In genomic region chr22:17633217-17633997, GRCh38 we compare ENCODE assay signal across 10 cellular contexts. TPM values are rescaled to one million over a fixed set of nuclear protein-coding genes. Genes with fewer than 3 reads are reported as not detected.
DNase-seq lines count a peak whose midpoint lies in the region; ATAC-seq and TF ChIP-seq lines count a peak whose summit lies in the region.
"Had no signal": no experiment of that assay in that cellular context is flagged by ENCODE, and none has a peak within 500 bp of the region (broad histone marks: within the 10 kb centered on the region; RNA-seq: fewer than 3 reads in every experiment).

No MANE protein-coding gene starts in this region.

- peaks cover 33% of the 10 kb centered on the region for H3K36me3 Mint-ChIP-seq in Caco-2 (ENCODE audit: insufficient read depth, unreplicated experiment)
- H3K36me3 Mint-ChIP-seq in activated T-helper 1 cell treated with anti-CD3 and anti-CD28 coated beads, Interleukin-12 subunit alpha, Interleukin-12 subunit beta, Interleukin-2, Interleukin-4 antibody, amounts not matched to agents 30 ng/mL and 10 ng/mL and 1 ng/mL, durations not matched to agents 14 hours and 24 hours and 36 hours (ENCODE audit: low read depth), result peaks cover 2% of the 10 kb centered on the region
- H3K36me3 Mint-ChIP-seq: activated naive CD8-positive, alpha-beta T cell; T-cell had no signal

- no peaks in the 10 kb centered on the region for H3K9me2 ChIP-seq in Karpas-422 (replicated peaks; ENCODE audit: insufficient read depth, low read length)

- ATAC-seq in HG03095 (IDR thresholded peaks at IDR 0.05; ENCODE audit: unreplicated experiment), result no peak
- ATAC-seq: T-cell had no signal

- H3K4me3 ChIP-seq in Caco-2 (ENCODE audit: low read depth, low read length) (no peak overlapping the region), Karpas-422 (ENCODE audit: low read length) (no peak overlapping the region), choroid plexus epithelial cell (ENCODE audit: low read depth, low read length) (no peak overlapping the region)

- H3K9me3 ChIP-seq in Caco-2 (no peaks in the 10 kb centered on the region), Karpas-422 (ENCODE audit: low read length) (no peaks in the 10 kb centered on the region)

- no peak for TF ChIP-seq CTCF in Caco-2 (IDR thresholded peaks at IDR 0.05; ENCODE audit: insufficient read depth in 1 of 2, low read depth in 1 of 2, low read length in 1 of 2, severe bottlenecking in 1 of 2, unreplicated experiment in 1 of 2)
- TF ChIP-seq CTCF in choroid plexus epithelial cell (conservative IDR thresholded peaks at IDR 0.05; ENCODE audit: low read depth, low read length), result no peak

- intact Hi-C loops in Caco-2 (cut with micrococcal nuclease; ENCODE audit: unreplicated experiment), result no loop called here
- intact Hi-C loops in activated T-helper 1 cell treated with anti-CD3 and anti-CD28 coated beads, Interleukin-12 subunit alpha, Interleukin-12 subunit beta, Interleukin-2, Interleukin-4 antibody, amounts not matched to agents 30 ng/mL and 10 ng/mL and 1 ng/mL, durations not matched to agents 14 hours and 24 hours and 36 hours (cut with micrococcal nuclease), result no loop called here

- H3K27me3 Mint-ChIP-seq in Caco-2 (ENCODE audit: insufficient read depth, unreplicated experiment), result no peaks in the 10 kb centered on the region
- peaks cover 5% of the 10 kb centered on the region for H3K27me3 Mint-ChIP-seq in activated T-helper 1 cell treated with anti-CD3 and anti-CD28 coated beads, Interleukin-12 subunit alpha, Interleukin-12 subunit beta, Interleukin-2, Interleukin-4 antibody, amounts not matched to agents 30 ng/mL and 10 ng/mL and 1 ng/mL, durations not matched to agents 14 hours and 24 hours and 36 hours (ENCODE audit: insufficient read depth)
- H3K27me3 Mint-ChIP-seq: activated naive CD8-positive, alpha-beta T cell; T-cell had no signal

- H3K79me2 ChIP-seq in Karpas-422 (ENCODE audit: low read length), result peaks cover 25% of the 10 kb centered on the region

- no peak overlapping the region for H3K9ac ChIP-seq in Karpas-422 (ENCODE audit: low read length)

- peaks cover 25% of the 10 kb centered on the region for H3K4me1 Mint-ChIP-seq in Caco-2 (ENCODE audit: low read depth, unreplicated experiment)
- peaks cover 15% of the 10 kb centered on the region for H3K4me1 Mint-ChIP-seq in activated T-helper 1 cell treated with anti-CD3 and anti-CD28 coated beads, Interleukin-12 subunit alpha, Interleukin-12 subunit beta, Interleukin-2, Interleukin-4 antibody, amounts not matched to agents 30 ng/mL and 10 ng/mL and 1 ng/mL, durations not matched to agents 14 hours and 24 hours and 36 hours (ENCODE audit: low read depth)

- H3K27ac ChIP-seq in Karpas-422 (ENCODE audit: low read length), result peak overlapping the region; percentile 22; the same call in 1 of the 2 replicates

- CTCF ChIA-PET in Caco-2 (lab: Charles Lee), result interaction anchor here (1.0 kb wide), 1 partner anchor 75 kb away, joined by 6 read pairs; no protein-coding TSS in a partner anchor

- BruUV-seq in Caco-2 (replicated peaks; lab: Mats Ljungman, UMichigan), result no TSS peak

- DNase-seq in Caco-2 (peak; percentile 77 to 83), Karpas-422 (no peak), choroid plexus epithelial cell (ENCODE audit: low read depth) (peak; percentile 89), myocyte (ENCODE audit: low read depth) (peak; percentile 38), NCI-H2227 treated with DMSO at 0.1 percent for 48 hours (lab: John Stamatoyannopoulos, UW) (no peak)
- no peak for DNase-seq in activated T-helper 1 cell treated with anti-CD3 and anti-CD28 coated beads, Interleukin-12 subunit alpha, Interleukin-12 subunit beta, Interleukin-2, Interleukin-4 antibody, amounts not matched to agents 30 ng/mL and 10 ng/mL and 1 ng/mL, durations not matched to agents 14 hours and 24 hours and 36 hours (ENCODE audit: low spot score)
- no peak for DNase-seq in activated CD4-positive, CD25-positive, alpha-beta regulatory T cell treated with anti-CD3 and anti-CD28 coated beads, Interleukin-2, amount 50 U/mL, for 72 hours
- DNase-seq: T-cell had no signal

- H3K4me1 ChIP-seq in Caco-2 (peaks cover 36% of the 10 kb centered on the region), Karpas-422 (ENCODE audit: low read length) (peaks cover 15% of the 10 kb centered on the region)

- H3K27me3 ChIP-seq in Caco-2 (replicated peaks; ENCODE audit: control insufficient read depth, insufficient read depth, low read length), result no peaks in the 10 kb centered on the region
- no peaks in the 10 kb centered on the region for H3K27me3 ChIP-seq in Karpas-422 (ENCODE audit: low read length)

- H3K4me3 Mint-ChIP-seq in Caco-2 (ENCODE audit: unreplicated experiment), result peak overlapping the region; percentile 46
- no peak overlapping the region for H3K4me3 Mint-ChIP-seq in activated T-helper 1 cell treated with anti-CD3 and anti-CD28 coated beads, Interleukin-12 subunit alpha, Interleukin-12 subunit beta, Interleukin-2, Interleukin-4 antibody, amounts not matched to agents 30 ng/mL and 10 ng/mL and 1 ng/mL, durations not matched to agents 14 hours and 24 hours and 36 hours
- H3K4me3 Mint-ChIP-seq: activated naive CD8-positive, alpha-beta T cell; T-cell had no signal

- H3K9me3 Mint-ChIP-seq in Caco-2 (ENCODE audit: unreplicated experiment), result no peaks in the 10 kb centered on the region
- H3K9me3 Mint-ChIP-seq in activated T-helper 1 cell treated with anti-CD3 and anti-CD28 coated beads, Interleukin-12 subunit alpha, Interleukin-12 subunit beta, Interleukin-2, Interleukin-4 antibody, amounts not matched to agents 30 ng/mL and 10 ng/mL and 1 ng/mL, durations not matched to agents 14 hours and 24 hours and 36 hours, result no peaks in the 10 kb centered on the region
- H3K9me3 Mint-ChIP-seq: T-cell had no signal

- no peaks in the 10 kb centered on the region for H3K36me3 ChIP-seq in Caco-2 (ENCODE audit: control insufficient read depth, insufficient read depth, low read length)
- no peaks in the 10 kb centered on the region for H3K36me3 ChIP-seq in Karpas-422 (ENCODE audit: insufficient read depth, low read length)

- H3K4me2 ChIP-seq in Karpas-422 (ENCODE audit: low read depth, low read length, poor library complexity, severe bottlenecking), result no peak overlapping the region

- H2AFZ ChIP-seq in Karpas-422 (ENCODE audit: low read length), result no peak overlapping the region

- peaks cover under 1% of the 10 kb centered on the region; the same call in 1 of the 2 replicates for H4K20me1 ChIP-seq in Karpas-422 (ENCODE audit: insufficient read depth, low read depth, low read length)

- POLR2A ChIA-PET in Caco-2 (lab: Charles Lee), result no interaction called here

- peak overlapping the region; percentile 94 for H3K27ac Mint-ChIP-seq in Caco-2 (ENCODE audit: unreplicated experiment)
- H3K27ac Mint-ChIP-seq in activated T-helper 1 cell treated with anti-CD3 and anti-CD28 coated beads, Interleukin-12 subunit alpha, Interleukin-12 subunit beta, Interleukin-2, Interleukin-4 antibody, amounts not matched to agents 30 ng/mL and 10 ng/mL and 1 ng/mL, durations not matched to agents 14 hours and 24 hours and 36 hours, result no peak overlapping the region
- H3K27ac Mint-ChIP-seq: activated naive CD8-positive, alpha-beta T cell; T-cell had no signal

RNA-seq across cellular contexts. Expression of gene ATP6V1E1, which starts 4.9 kb away (rescaled TPM):
- total RNA-seq in Caco-2 (2022) (139 and 147 TPM in 2 replicates), myocyte (221 and 223 TPM in 2 replicates)
- 79.4 and 91.6 TPM in 2 replicates for total RNA-seq in Karpas-422 (2014; rRNA removed; shearing (Covaris generic); ENCODE audit: low replicate concordance)
- polyA plus RNA-seq in myocyte (2012), result 204 TPM
- 120 and 128 TPM in 2 replicates for total RNA-seq in activated T-helper 1 cell treated with anti-CD3 and anti-CD28 coated beads, Interleukin-12 subunit alpha, Interleukin-12 subunit beta, Interleukin-2, Interleukin-4 antibody, amounts not matched to agents 30 ng/mL and 10 ng/mL and 1 ng/mL, durations not matched to agents 14 hours and 24 hours and 36 hours

RNA-seq across cellular contexts. Expression of gene BCL2L13, which starts 5.2 kb away (rescaled TPM):
- total RNA-seq in Caco-2 (2022) (33.7 and 34.3 TPM in 2 replicates), myocyte (102 and 121 TPM in 2 replicates)
- 37.6 and 56.9 TPM in 2 replicates for total RNA-seq in Karpas-422 (2014; rRNA removed; shearing (Covaris generic); ENCODE audit: low replicate concordance)
- polyA plus RNA-seq in myocyte (2012), result 60.4 TPM
- total RNA-seq in activated T-helper 1 cell treated with anti-CD3 and anti-CD28 coated beads, Interleukin-12 subunit alpha, Interleukin-12 subunit beta, Interleukin-2, Interleukin-4 antibody, amounts not matched to agents 30 ng/mL and 10 ng/mL and 1 ng/mL, durations not matched to agents 14 hours and 24 hours and 36 hours, result 34.6 and 35.9 TPM in 2 replicates

Comparison
In these comparisons a context has a peak if more than half of its experiments do, and no peak if none do; other contexts are left out.
1. DNase-seq: peak in Caco-2 (2 of 2), choroid plexus epithelial cell (single experiment) and myocyte (single experiment); none in Karpas-422 (single experiment), activated T-helper 1 cell treated with anti-CD3 and anti-CD28 coated beads, Interleukin-12 subunit alpha, Interleukin-12 subunit beta, Interleukin-2, Interleukin-4 antibody, amounts not matched to agents 30 ng/mL and 10 ng/mL and 1 ng/mL, durations not matched to agents 14 hours and 24 hours and 36 hours (single experiment), NCI-H2227 treated with DMSO at 0.1 percent for 48 hours (single experiment) and activated CD4-positive, CD25-positive, alpha-beta regulatory T cell treated with anti-CD3 and anti-CD28 coated beads, Interleukin-2, amount 50 U/mL, for 72 hours (single experiment).